16 cellular contexts compared by ENCODE assay signal in the genomic region with DNA sequence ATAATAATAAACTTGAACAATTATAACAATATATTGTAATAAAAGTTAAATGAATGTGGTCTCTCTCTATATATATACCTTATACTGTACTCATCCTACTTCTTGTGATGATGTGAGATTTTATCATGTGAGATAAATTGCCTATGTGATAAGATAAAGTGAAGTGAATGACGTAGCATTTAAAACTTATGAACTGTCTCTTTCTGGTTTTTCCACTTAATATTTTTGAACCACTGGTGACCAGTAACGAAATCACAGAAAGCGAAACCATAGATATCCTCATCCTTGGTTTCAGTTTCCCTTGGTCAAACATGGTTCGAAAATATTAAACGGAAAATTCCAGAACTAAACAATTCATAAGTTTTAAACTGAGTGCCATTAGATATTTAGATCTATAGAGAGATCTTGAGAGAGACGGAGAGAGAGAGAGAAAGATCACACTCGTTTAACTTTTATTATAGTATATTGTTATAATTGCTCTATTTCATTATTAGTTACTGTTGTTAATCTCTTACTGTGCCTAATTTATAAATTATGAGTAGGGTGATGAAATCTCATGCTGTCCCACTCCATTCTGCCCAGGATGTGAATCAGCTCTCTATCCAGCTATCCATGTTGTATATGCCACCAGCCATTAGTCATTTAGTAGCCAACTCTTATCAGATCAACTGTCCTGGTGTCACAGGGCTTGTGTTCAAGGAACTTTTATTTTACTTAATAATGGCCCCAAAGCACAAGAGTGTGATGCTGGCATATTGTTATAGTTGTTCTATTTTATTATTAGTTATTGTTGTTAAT.
DNase-seq lines count a peak whose midpoint lies in the region; ATAC-seq and TF ChIP-seq lines count a peak whose summit lies in the region.
"Had no signal": no experiment of that assay in that cellular context is flagged by ENCODE, and none has a peak within 500 bp of the region (broad histone marks: within the 10 kb centered on the region; RNA-seq: fewer than 3 reads in every experiment).

No MANE protein-coding gene starts in this region.

- TF ChIP-seq RAD21 in SK-N-SH (IDR thresholded peaks at IDR 0.05; ENCODE audit: low read length): no peak

- H3K9me2 ChIP-seq in SK-N-SH (no peaks in the 10 kb centered on the region), hepatocyte (replicated peaks; ENCODE audit: insufficient read depth) (no peaks in the 10 kb centered on the region)

- CTCF ChIA-PET in SK-N-SH (lab: Yijun Ruan, JAX): interaction anchor here (0.8 to 1.6 kb wide), 4 partner anchors 13 to 210 kb away, joined by 3 to 5 read pairs (median 4); no protein-coding TSS in a partner anchor

- 49% methylated on average over 7 of the region's 7 CpGs for WGBS in SK-N-SH (ENCODE audit: low lambda C conversion rate)
- WGBS in hepatocyte (ENCODE audit: low lambda C conversion rate, missing lambda C conversion rate): 89% methylated on average over 7 of the region's 7 CpGs

- peaks cover 48% of the 10 kb centered on the region for H3K4me1 Mint-ChIP-seq in type B pancreatic cell (ENCODE audit: unreplicated experiment)

- H3K9me3 Mint-ChIP-seq in type B pancreatic cell: peaks cover 5% of the 10 kb centered on the region
- H3K9me3 Mint-ChIP-seq: nephron progenitor cell had no signal

- H3K27me3 Mint-ChIP-seq in type B pancreatic cell: no peaks in the 10 kb centered on the region

- H3K27me3 ChIP-seq in SK-N-SH (ENCODE audit: insufficient read depth) (no peaks in the 10 kb centered on the region), hepatocyte (no peaks in the 10 kb centered on the region)
- H3K27me3 ChIP-seq: suprapubic skin had no signal

- H3K79me2 ChIP-seq in SK-N-SH (ENCODE audit: insufficient read depth) (no peaks in the 10 kb centered on the region), hepatocyte (no peaks in the 10 kb centered on the region)

- H2AFZ ChIP-seq in SK-N-SH (ENCODE audit: low read depth) (peak overlapping the region; percentile 45), hepatocyte (no peak overlapping the region)

- peaks cover 17% of the 10 kb centered on the region for H3F3A ChIP-seq in SK-N-SH (replicated peaks; ENCODE audit: insufficient read depth)

- peak overlapping the region; percentile 37; the same call in 1 of the 2 replicates for H3K9ac ChIP-seq in SK-N-SH

- no peaks in the 10 kb centered on the region for H4K20me1 ChIP-seq in SK-N-SH (ENCODE audit: insufficient read depth)
- no peaks in the 10 kb centered on the region for H4K20me1 ChIP-seq in hepatocyte (ENCODE audit: insufficient read depth, poor library complexity, severe bottlenecking)

- peak; percentile 25 for DNase-seq in NOMO-1 treated with DMSO at 0.1 percent for 48 hours (lab: John Stamatoyannopoulos, UW; ENCODE audit: unreplicated experiment)
- no peak for DNase-seq in NOMO-1 treated with dmso at 0.1 percent for 144 hours (lab: John Stamatoyannopoulos, UW; ENCODE audit: unreplicated experiment)
- no peak for DNase-seq in SK-N-SH
- no peak for DNase-seq in hepatocyte (ENCODE audit: low spot score)
- no peak for DNase-seq in type B pancreatic cell (ENCODE audit: extremely low spot score, unreplicated experiment)
- no peak for DNase-seq in retina
- no peak for DNase-seq in T-helper 9 cell
- DNase-seq: 8988T; activated CD4-positive, CD25-positive, alpha-beta regulatory T cell treated with anti-CD3 and anti-CD28 coated beads, Interleukin-2, amount 50 U/mL, for 72 hours; activated T-cell treated with anti-CD3 and anti-CD28 coated beads, Interleukin-2, amount 50 U/mL, for 1 hour; anterior cingulate cortex; COR-L47; NCI-H187; nephron progenitor cell had no signal

- H3K4me3 ChIP-seq in SK-N-SH (ENCODE audit: low read depth in 2 of 2, low read length in 1 of 2) (peak overlapping the region in 1 of 2 experiments; percentile 17; a peak in 1 of 4 replicates), hepatocyte (no peak overlapping the region)
- H3K4me3 ChIP-seq: suprapubic skin had no signal

- peak overlapping the region; percentile 61 to 79; a peak in 3 of 4 replicates for H3K27ac ChIP-seq in SK-N-SH (ENCODE audit: low read depth in 2 of 2, low read length in 1 of 2)
- peak overlapping the region; percentile 2 for H3K27ac ChIP-seq in hepatocyte
- H3K27ac ChIP-seq: suprapubic skin had no signal

- TF ChIP-seq EP300 in SK-N-SH (IDR thresholded peaks at IDR 0.05; ENCODE audit: borderline replicate concordance in 1 of 2, low read depth in 1 of 2, low read length in 1 of 2): peak in 1 of 2 experiments; percentile 84; a peak in 2 of 4 replicates

- H3K4me1 ChIP-seq in SK-N-SH (ENCODE audit: control insufficient read depth in 1 of 2, insufficient read depth in 2 of 2, low read depth in 1 of 2, low read length in 1 of 2) (peaks cover 0 to 11% of the 10 kb centered on the region in 2 experiments; a peak in 2 of 4 replicates), hepatocyte (ENCODE audit: insufficient read depth) (peaks cover 19% of the 10 kb centered on the region)

- H3K4me3 Mint-ChIP-seq in type B pancreatic cell: peak overlapping the region; percentile 78
- H3K4me3 Mint-ChIP-seq: nephron progenitor cell had no signal

- H3K9me3 ChIP-seq in SK-N-SH: no peaks in the 10 kb centered on the region
- no peaks in the 10 kb centered on the region for H3K9me3 ChIP-seq in hepatocyte (ENCODE audit: low read depth)
- H3K9me3 ChIP-seq: suprapubic skin had no signal

- H3K36me3 ChIP-seq in SK-N-SH (replicated peaks in 1 of 2; ENCODE audit: control insufficient read depth in 1 of 2, insufficient read depth in 2 of 2, low read length in 1 of 2) (peaks cover 0 to 4% of the 10 kb centered on the region in 2 experiments), hepatocyte (replicated peaks; ENCODE audit: insufficient read depth, low read depth) (no peaks in the 10 kb centered on the region)
- H3K36me3 ChIP-seq: suprapubic skin had no signal

- H3K4me2 ChIP-seq in SK-N-SH (peak overlapping the region; percentile 59), hepatocyte (peak overlapping the region; percentile 3)

- H3K36me3 Mint-ChIP-seq in type B pancreatic cell: peaks cover 29% of the 10 kb centered on the region

- peak overlapping the region; percentile 91 for H3K27ac Mint-ChIP-seq in type B pancreatic cell
- H3K27ac Mint-ChIP-seq: nephron progenitor cell had no signal

- ATAC-seq in GM18870 (IDR thresholded peaks at IDR 0.05; ENCODE audit: unreplicated experiment): no peak

- POLR2A ChIA-PET in SK-N-SH (lab: Yijun Ruan, JAX): no interaction called here

- TF ChIP-seq CTCF in SK-N-SH (IDR thresholded peaks at IDR 0.05) (no peak), hepatocyte (IDR thresholded peaks at IDR 0.05; ENCODE audit: poor library complexity) (no peak), type B pancreatic cell (conservative IDR thresholded peaks at IDR 0.05) (no peak)

TF ChIP-seq in SK-N-SH, 30 proteins besides CTCF, POLR2A, EP300 and RAD21 (continues in another document):
- TF ChIP-seq, protein P1, sequence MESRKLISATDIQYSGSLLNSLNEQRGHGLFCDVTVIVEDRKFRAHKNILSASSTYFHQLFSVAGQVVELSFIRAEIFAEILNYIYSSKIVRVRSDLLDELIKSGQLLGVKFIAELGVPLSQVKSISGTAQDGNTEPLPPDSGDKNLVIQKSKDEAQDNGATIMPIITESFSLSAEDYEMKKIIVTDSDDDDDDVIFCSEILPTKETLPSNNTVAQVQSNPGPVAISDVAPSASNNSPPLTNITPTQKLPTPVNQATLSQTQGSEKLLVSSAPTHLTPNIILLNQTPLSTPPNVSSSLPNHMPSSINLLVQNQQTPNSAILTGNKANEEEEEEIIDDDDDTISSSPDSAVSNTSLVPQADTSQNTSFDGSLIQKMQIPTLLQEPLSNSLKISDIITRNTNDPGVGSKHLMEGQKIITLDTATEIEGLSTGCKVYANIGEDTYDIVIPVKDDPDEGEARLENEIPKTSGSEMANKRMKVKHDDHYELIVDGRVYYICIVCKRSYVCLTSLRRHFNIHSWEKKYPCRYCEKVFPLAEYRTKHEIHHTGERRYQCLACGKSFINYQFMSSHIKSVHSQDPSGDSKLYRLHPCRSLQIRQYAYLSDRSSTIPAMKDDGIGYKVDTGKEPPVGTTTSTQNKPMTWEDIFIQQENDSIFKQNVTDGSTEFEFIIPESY (IDR thresholded peaks at IDR 0.05; ENCODE audit: borderline replicate concordance, low read depth): no peak
- no peak for TF ChIP-seq MAX (IDR thresholded peaks at IDR 0.05; ENCODE audit: low read depth)
- peak; percentile 93 for TF ChIP-seq PBX3 (IDR thresholded peaks at IDR 0.05)
- no peak for TF ChIP-seq FOXM1 (IDR thresholded peaks at IDR 0.05; ENCODE audit: low read depth)
- TF ChIP-seq FOSL2 (IDR thresholded peaks at IDR 0.05; ENCODE audit: borderline replicate concordance, low read depth): peak; percentile 75; the same call in 1 of the 2 replicates
- no peak for TF ChIP-seq MXI1 (IDR thresholded peaks at IDR 0.05; ENCODE audit: low read depth, low read length)
- no peak for TF ChIP-seq SIN3A (IDR thresholded peaks at IDR 0.05; ENCODE audit: borderline replicate concordance, low read depth, low read length)
- no peak for TF ChIP-seq EZH2phosphoT487 (IDR thresholded peaks at IDR 0.05; ENCODE audit: borderline replicate concordance, low read depth)
- TF ChIP-seq MEF2A (IDR thresholded peaks at IDR 0.05; ENCODE audit: borderline replicate concordance, low read depth): no peak
- TF ChIP-seq NRF1 (IDR thresholded peaks at IDR 0.05; ENCODE audit: low read depth, low read length): no peak
- TF ChIP-seq GATA2 (CRISPR knock-in tag; IDR thresholded peaks at IDR 0.05): no peak
- TF ChIP-seq USF2 (IDR thresholded peaks at IDR 0.05; ENCODE audit: borderline replicate concordance, low read depth, low read length): no peak
- TF ChIP-seq ELF1 (IDR thresholded peaks at IDR 0.05): no peak
